ENCODE assay signal across 22 cellular contexts in the genomic region with DNA sequence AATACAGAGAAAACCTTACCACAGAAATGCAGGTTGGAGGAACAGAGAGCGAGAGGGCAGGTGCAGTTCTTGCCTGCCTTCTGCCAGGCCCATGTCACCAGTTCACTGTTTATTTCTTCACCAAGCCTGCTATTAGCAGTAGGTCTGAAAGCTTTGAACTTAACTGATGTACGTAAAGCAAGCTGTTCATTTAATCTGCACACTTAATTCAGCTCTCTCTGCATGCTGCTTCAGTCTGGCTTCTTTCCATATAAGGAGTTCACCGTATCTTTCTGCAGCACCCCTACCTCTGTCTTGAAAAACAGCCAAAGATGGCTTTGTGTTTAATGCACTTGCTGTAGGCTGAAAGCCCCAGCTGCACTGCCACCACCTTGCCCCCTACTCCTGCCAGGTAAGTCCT.
DNase-seq lines count a peak whose midpoint lies in the region; ATAC-seq and FAIRE-seq lines count a peak whose summit lies in the region.
"Had no signal": no experiment of that assay in that cellular context is flagged by ENCODE, and none has a peak within 500 bp of the region (broad histone marks: within the 10 kb centered on the region; RNA-seq: fewer than 3 reads in every experiment).

No MANE protein-coding gene starts in this region.

- ATAC-seq in HG02588 (IDR thresholded peaks at IDR 0.05; ENCODE audit: unreplicated experiment): no peak
- no peak for ATAC-seq in stimulated activated effector memory CD8-positive, alpha-beta T cell treated with anti-CD3 and anti-CD28 coated beads, Interleukin-12 subunit alpha, Interleukin-12 subunit beta, amount 100 ng/mL, for 72 hours
- ATAC-seq: activated T-cell treated with anti-CD3 and anti-CD28 coated beads, Interleukin-2, amount 50 U/mL, for 4 hours; effector memory CD8-positive, alpha-beta T cell; left lung; mucosa of descending colon; T-helper 17 cell had no signal

- no peaks in the 10 kb centered on the region for H3K36me3 Mint-ChIP-seq in stimulated activated effector memory CD8-positive, alpha-beta T cell treated with anti-CD3 and anti-CD28 coated beads, Interleukin-12 subunit alpha, Interleukin-12 subunit beta, amount 100 ng/mL, for 72 hours
- H3K36me3 Mint-ChIP-seq: activated naive CD8-positive, alpha-beta T cell had no signal

- H3K27ac Mint-ChIP-seq in stimulated activated effector memory CD8-positive, alpha-beta T cell treated with anti-CD3 and anti-CD28 coated beads, Interleukin-12 subunit alpha, Interleukin-12 subunit beta, amount 100 ng/mL, for 72 hours: no peak overlapping the region
- H3K27ac Mint-ChIP-seq: activated B cell treated with CpG ODN at 0.5 μM for 24 hours; activated CD4-positive, alpha-beta memory T cell treated with anti-CD3 and anti-CD28 coated beads, Interleukin-2, amount 10 ng/mL, durations not matched to agents 7 days and 5 days; activated naive CD8-positive, alpha-beta T cell; effector memory CD8-positive, alpha-beta T cell; IgD-negative memory B cell; T-helper 17 cell had no signal

- DNase-seq in D341Med (ENCODE audit: low spot score) (peak; percentile 62), NCI-H1417 (lab: John Stamatoyannopoulos, UW) (peak in 2 of 3 experiments; percentile 52 to 89), NCI-H446 treated with DMSO at 0.1 percent for 48 hours (lab: John Stamatoyannopoulos, UW) (peak; percentile 37), cerebellar cortex (ENCODE audit: low spot score) (peak; percentile 17), RCC 7860 (ENCODE audit: low spot score) (no peak)
- no peak for DNase-seq in activated CD4-positive, CD25-positive, alpha-beta regulatory T cell (lab: John Stamatoyannopoulos, UW)
- DNase-seq in stimulated activated effector memory CD8-positive, alpha-beta T cell treated with anti-CD3 and anti-CD28 coated beads, Interleukin-12 subunit alpha, Interleukin-12 subunit beta, amount 100 ng/mL, for 72 hours (ENCODE audit: low spot score in 2 of 2): no peak
- DNase-seq: ACHN; activated B cell treated with CpG ODN at 0.5 μM for 24 hours; activated CD4-positive, alpha-beta memory T cell treated with anti-CD3 and anti-CD28 coated beads, Interleukin-2, amount 10 ng/mL, durations not matched to agents 7 days and 5 days; activated T-cell treated with anti-CD3 and anti-CD28 coated beads, Interleukin-2, amount 50 U/mL, for 4 hours; effector memory CD8-positive, alpha-beta T cell; HCEC 1CT; left lung; mucosa of descending colon; occipital lobe; OCI-M1; SIG-M5; T-helper 17 cell had no signal

- H3K9me3 Mint-ChIP-seq in stimulated activated effector memory CD8-positive, alpha-beta T cell treated with anti-CD3 and anti-CD28 coated beads, Interleukin-12 subunit alpha, Interleukin-12 subunit beta, amount 100 ng/mL, for 72 hours: no peaks in the 10 kb centered on the region
- H3K9me3 Mint-ChIP-seq: activated CD4-positive, alpha-beta memory T cell treated with anti-CD3 and anti-CD28 coated beads, Interleukin-2, amount 10 ng/mL, durations not matched to agents 7 days and 5 days; activated T-cell treated with anti-CD3 and anti-CD28 coated beads, Interleukin-2, amount 50 U/mL, for 4 hours; effector memory CD8-positive, alpha-beta T cell had no signal

- FAIRE-seq in RCC 7860 (lab: Jason Lieb, UNC): no peak

- H3K4me3 Mint-ChIP-seq in stimulated activated effector memory CD8-positive, alpha-beta T cell treated with anti-CD3 and anti-CD28 coated beads, Interleukin-12 subunit alpha, Interleukin-12 subunit beta, amount 100 ng/mL, for 72 hours: no peak overlapping the region
- H3K4me3 Mint-ChIP-seq: activated B cell treated with CpG ODN at 0.5 μM for 24 hours; activated CD4-positive, alpha-beta memory T cell treated with anti-CD3 and anti-CD28 coated beads, Interleukin-2, amount 10 ng/mL, durations not matched to agents 7 days and 5 days; activated naive CD8-positive, alpha-beta T cell; activated T-cell treated with anti-CD3 and anti-CD28 coated beads, Interleukin-2, amount 50 U/mL, for 4 hours; effector memory CD8-positive, alpha-beta T cell; T-helper 17 cell had no signal

- H3K4me1 Mint-ChIP-seq in stimulated activated effector memory CD8-positive, alpha-beta T cell treated with anti-CD3 and anti-CD28 coated beads, Interleukin-12 subunit alpha, Interleukin-12 subunit beta, amount 100 ng/mL, for 72 hours: no peaks in the 10 kb centered on the region
- H3K4me1 Mint-ChIP-seq: activated CD4-positive, alpha-beta memory T cell treated with anti-CD3 and anti-CD28 coated beads, Interleukin-2, amount 10 ng/mL, durations not matched to agents 7 days and 5 days; T-helper 17 cell had no signal

Comparison
In these comparisons a context has a peak if more than half of its experiments do, and no peak if none do; other contexts are left out.
1. DNase-seq: peak in D341Med (single experiment), NCI-H1417 (2 of 3), NCI-H446 treated with DMSO at 0.1 percent for 48 hours (single experiment) and cerebellar cortex (single experiment); none in activated CD4-positive, CD25-positive, alpha-beta regulatory T cell (0 of 4), stimulated activated effector memory CD8-positive, alpha-beta T cell treated with anti-CD3 and anti-CD28 coated beads, Interleukin-12 subunit alpha, Interleukin-12 subunit beta, amount 100 ng/mL, for 72 hours (0 of 2) and RCC 7860 (single experiment).